1 cellular context compared by ENCODE assay signal in the genomic region with DNA sequence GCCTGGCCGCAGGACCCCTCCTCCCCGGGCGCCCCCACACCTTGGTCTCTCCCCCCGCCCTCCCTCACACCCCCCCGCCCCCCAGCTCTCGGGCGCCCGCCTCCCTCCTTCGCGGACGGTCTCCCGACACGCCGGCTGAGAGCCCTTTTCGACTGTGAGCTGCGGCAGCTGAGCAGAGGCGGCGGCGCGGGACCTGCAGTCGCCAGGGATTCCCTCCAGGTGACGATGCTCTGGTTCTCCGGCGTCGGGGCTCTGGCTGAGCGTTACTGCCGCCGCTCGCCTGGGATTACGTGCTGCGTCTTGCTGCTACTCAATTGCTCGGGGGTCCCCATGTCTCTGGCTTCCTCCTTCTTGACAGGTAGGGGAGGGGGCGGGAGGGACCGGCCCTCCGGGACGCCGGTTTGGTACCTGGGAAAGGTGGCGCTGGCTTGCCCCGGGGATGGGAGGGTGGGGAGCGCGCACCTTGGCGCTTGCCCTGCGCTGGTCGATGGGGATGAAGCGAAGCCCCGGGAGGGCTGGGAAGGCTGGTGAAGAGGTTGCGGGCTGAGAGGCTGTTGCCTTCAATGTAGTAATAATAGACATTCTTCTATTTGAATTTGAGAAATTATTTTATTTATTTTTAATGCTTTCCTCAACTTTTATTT.
TF ChIP-seq lines count a peak whose summit lies in the region.

A gene (plus strand): TSS at position 151 of the 644 bp plus-strand sequence. CDS start 75 bp downstream, at position 226.

TF ChIP-seq in HepG2, 621 proteins besides CTCF, POLR2A, EP300 and RAD21 (continued from another document):
- TF ChIP-seq, protein P1, sequence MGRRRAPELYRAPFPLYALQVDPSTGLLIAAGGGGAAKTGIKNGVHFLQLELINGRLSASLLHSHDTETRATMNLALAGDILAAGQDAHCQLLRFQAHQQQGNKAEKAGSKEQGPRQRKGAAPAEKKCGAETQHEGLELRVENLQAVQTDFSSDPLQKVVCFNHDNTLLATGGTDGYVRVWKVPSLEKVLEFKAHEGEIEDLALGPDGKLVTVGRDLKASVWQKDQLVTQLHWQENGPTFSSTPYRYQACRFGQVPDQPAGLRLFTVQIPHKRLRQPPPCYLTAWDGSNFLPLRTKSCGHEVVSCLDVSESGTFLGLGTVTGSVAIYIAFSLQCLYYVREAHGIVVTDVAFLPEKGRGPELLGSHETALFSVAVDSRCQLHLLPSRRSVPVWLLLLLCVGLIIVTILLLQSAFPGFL (CRISPR knock-in tag; IDR thresholded peaks at IDR 0.05), result no peak
- TF ChIP-seq MXD4 (CRISPR knock-in tag; IDR thresholded peaks at IDR 0.05) (no peak), ZNF556 (CRISPR knock-in tag; IDR thresholded peaks at IDR 0.05; ENCODE audit: borderline replicate concordance) (no peak), TAF1 (CRISPR knock-in tag; IDR thresholded peaks at IDR 0.05) (no peak)
